ENCODE assay signal across 8 cellular contexts in the genomic region with DNA sequence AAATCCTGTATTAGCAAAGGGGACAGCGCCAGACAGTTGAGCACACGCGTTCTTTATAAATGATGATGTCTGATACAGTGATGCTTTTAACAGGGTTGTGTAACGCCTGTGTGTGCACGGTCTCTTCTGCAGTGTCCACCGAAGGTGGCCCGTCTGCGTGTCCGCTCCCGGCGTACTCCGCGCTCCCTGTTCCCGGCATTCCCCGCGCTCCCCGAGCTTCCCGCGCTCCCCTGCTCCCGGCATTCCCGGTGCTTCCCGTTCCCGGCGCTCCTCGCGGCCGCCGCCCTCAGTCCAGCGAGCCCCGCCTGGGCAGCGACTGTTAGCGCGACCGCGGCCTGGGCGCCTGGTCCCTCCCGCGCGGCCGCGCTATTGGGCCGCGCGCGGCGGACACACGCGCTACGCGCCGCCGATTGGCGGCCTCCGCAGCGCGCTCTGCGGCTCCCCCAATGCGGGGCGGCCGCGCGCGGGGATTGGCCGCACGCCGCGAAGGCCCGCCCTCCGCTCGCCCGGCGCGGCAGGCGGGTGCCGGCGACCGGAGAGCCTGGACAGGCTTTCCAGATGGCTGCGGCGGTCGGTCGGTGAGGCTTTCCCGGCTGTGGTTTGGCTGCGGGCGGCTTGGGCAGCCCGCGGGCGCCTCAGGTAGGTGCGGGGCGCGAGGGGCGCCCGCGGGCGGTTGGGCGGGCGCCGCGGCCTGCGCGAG. TPM values are rescaled to one million over a fixed set of nuclear protein-coding genes. Genes with fewer than 3 reads are reported as not detected.
DNase-seq lines count a peak whose midpoint lies in the region; FAIRE-seq and TF ChIP-seq lines count a peak whose summit lies in the region.

Gene DGCR8, plus strand, starts transcription at position 497 of the 700 bp plus-strand sequence. CDS start 5,723 bp downstream, outside the sequence.

- peak within 1 kb of the TSS; percentile 92 for H3K4me3 ChIP-seq in Loucy (ENCODE audit: low read length, poor library complexity, severe bottlenecking)
- H3K4me3 ChIP-seq in fibroblast of villous mesenchyme (ENCODE audit: low read depth, low read length): peak within 1 kb of the TSS; percentile 89

- H3K36me3 Mint-ChIP-seq in nephron progenitor cell (ENCODE audit: low read depth): no peaks in the 10 kb centered on the region

- H3K9me2 ChIP-seq in Loucy (replicated peaks; ENCODE audit: low read depth, low read length): no peaks in the 10 kb centered on the region

- H3F3A ChIP-seq in Loucy (ENCODE audit: low read depth): peaks cover 5% of the 10 kb centered on the region

- H3K4me1 Mint-ChIP-seq in nephron progenitor cell: peaks cover 53% of the 10 kb centered on the region

- no peak for FAIRE-seq in H54 (lab: Jason Lieb, UNC)

- peaks cover 3% of the 10 kb centered on the region for H3K27me3 Mint-ChIP-seq in nephron progenitor cell (ENCODE audit: low read depth, poor library complexity)

- peak; percentile 95 for DNase-seq in EH (ENCODE audit: low read depth)
- DNase-seq in H54 (ENCODE audit: insufficient read length, low spot score): peak; percentile 89
- DNase-seq in activated gamma-delta T cell treated with Interleukin-2 at 50 U/mL for 16 hours: peak; percentile 55
- peak; percentile 94 for DNase-seq in fibroblast of villous mesenchyme (ENCODE audit: low read depth)
- DNase-seq in nephron progenitor cell: peak; percentile 88
- DNase-seq in stromal cell of bone marrow (ENCODE audit: low read depth): peak; percentile 93

- H3K4me1 ChIP-seq in Loucy (ENCODE audit: insufficient read depth, low read length, poor library complexity, severe bottlenecking): peaks cover 35% of the 10 kb centered on the region

- peaks cover 41% of the 10 kb centered on the region for H4K20me1 ChIP-seq in Loucy (ENCODE audit: insufficient read depth, low read length, poor library complexity, severe bottlenecking)

- peaks cover 6% of the 10 kb centered on the region for H3K27me3 ChIP-seq in Loucy (ENCODE audit: insufficient read depth, low read length, poor library complexity, severe bottlenecking)

- peaks cover 54% of the 10 kb centered on the region for H3K79me2 ChIP-seq in Loucy (ENCODE audit: insufficient read depth, low read length)

- H3K27ac Mint-ChIP-seq in nephron progenitor cell: peak within 1 kb of the TSS; percentile 88

- peak within 1 kb of the TSS; percentile 80 for H2AFZ ChIP-seq in Loucy (ENCODE audit: low read length)

- no peaks in the 10 kb centered on the region for H3K36me3 ChIP-seq in Loucy (ENCODE audit: insufficient read depth, low read length)

- TF ChIP-seq CTCF in Loucy (conservative IDR thresholded peaks at IDR 0.05; ENCODE audit: low read length): no peak
- no peak for TF ChIP-seq CTCF in fibroblast of villous mesenchyme (IDR thresholded peaks at IDR 0.05; ENCODE audit: insufficient read depth, low read depth, low read length)
- no peak for TF ChIP-seq CTCF in nephron progenitor cell (IDR thresholded peaks at IDR 0.05)

- no peaks in the 10 kb centered on the region for H3K9me3 Mint-ChIP-seq in nephron progenitor cell

- peak within 1 kb of the TSS; percentile 91 for H3K4me3 Mint-ChIP-seq in nephron progenitor cell

- peak within 1 kb of the TSS; percentile 79 for H3K4me2 ChIP-seq in Loucy (ENCODE audit: low read depth, low read length, poor library complexity, severe bottlenecking)

- TF ChIP-seq POLR2A in H54 (IDR thresholded peaks at IDR 0.05; ENCODE audit: low read depth, low read length) (peak; percentile 82), Raji (IDR thresholded peaks at IDR 0.05; ENCODE audit: insufficient read depth, low read depth, low read length) (peak; percentile 66)

- H3K9ac ChIP-seq in Loucy (ENCODE audit: low read depth, low read length, poor library complexity, severe bottlenecking): peak within 1 kb of the TSS; percentile 93

- no peaks in the 10 kb centered on the region for H3K9me3 ChIP-seq in Loucy (ENCODE audit: insufficient read depth, low read depth, low read length)

RNA-seq across cellular contexts. Expression of gene DGCR8, which starts in this region (rescaled TPM):
- 30.7 and 34.1 TPM in 2 replicates for total RNA-seq in fibroblast of villous mesenchyme

Comparison
In these comparisons a context has a peak if more than half of its experiments do, and no peak if none do; other contexts are left out.
1. Peak in every context shown above with its lines: DNase-seq and H3K4me3 ChIP-seq.